In the genomic region with DNA sequence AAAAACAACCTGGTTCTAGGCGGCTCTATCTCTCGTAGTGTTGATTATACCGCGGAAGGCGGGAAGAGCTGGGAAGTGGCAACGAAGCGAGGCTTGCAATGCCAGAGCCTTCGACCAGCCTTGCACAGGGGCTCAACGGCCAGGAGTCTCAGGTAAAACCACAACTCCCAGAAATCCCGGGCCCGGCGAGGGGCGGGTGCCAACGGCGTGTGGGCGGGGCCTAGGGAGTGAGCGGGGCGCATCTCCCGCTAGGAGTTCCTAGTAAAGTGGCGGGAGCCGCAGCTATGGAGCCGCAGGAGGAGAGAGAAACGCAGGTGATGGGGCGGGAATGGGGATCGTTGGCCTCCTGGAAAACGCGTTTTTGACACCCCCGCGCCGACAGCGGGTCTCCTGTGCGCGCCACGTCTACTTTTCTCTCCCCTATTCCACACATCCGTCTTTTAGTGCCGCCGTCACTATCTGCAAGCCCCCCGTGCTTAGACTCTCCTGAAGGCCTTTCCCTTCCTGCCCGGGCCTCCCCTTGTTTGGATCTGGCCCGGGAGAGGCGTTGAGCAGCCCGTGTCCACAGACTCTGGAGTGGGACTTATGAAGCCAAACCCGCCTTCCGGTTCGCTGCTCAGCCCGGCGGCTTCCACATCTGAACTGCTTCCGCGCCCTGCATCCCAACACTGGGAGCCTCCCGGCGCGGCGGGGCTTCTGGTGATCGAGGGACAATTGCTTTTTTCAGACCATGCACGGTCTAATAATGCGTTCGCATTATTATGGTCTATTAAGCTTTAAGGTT, we compare ENCODE assay signal across 9 cellular contexts. TPM values are rescaled to one million over a fixed set of nuclear protein-coding genes. Genes with fewer than 3 reads are reported as not detected.
DNase-seq lines count a peak whose midpoint lies in the region; ATAC-seq, FAIRE-seq and TF ChIP-seq lines count a peak whose summit lies in the region.
"Had no signal": no experiment of that assay in that cellular context is flagged by ENCODE, and none has a peak within 500 bp of the region (broad histone marks: within the 10 kb centered on the region; RNA-seq: fewer than 3 reads in every experiment).

A gene with protein sequence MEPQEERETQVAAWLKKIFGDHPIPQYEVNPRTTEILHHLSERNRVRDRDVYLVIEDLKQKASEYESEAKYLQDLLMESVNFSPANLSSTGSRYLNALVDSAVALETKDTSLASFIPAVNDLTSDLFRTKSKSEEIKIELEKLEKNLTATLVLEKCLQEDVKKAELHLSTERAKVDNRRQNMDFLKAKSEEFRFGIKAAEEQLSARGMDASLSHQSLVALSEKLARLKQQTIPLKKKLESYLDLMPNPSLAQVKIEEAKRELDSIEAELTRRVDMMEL (plus strand): TSS at position 258 of the 784 bp plus-strand sequence. CDS start 27 bp downstream, at position 285.

- peak within 1 kb of the TSS in 1 of 2 donors; percentile 81 for H3K27ac ChIP-seq in kidney (ENCODE audit: low read depth in 2 of 2, low read length in 2 of 2)

- no peaks in the 10 kb centered on the region for H3K9me3 ChIP-seq in kidney (ENCODE audit: control insufficient read depth in 1 of 2, low read length in 2 of 2)

- H3K4me1 ChIP-seq in kidney (ENCODE audit: control insufficient read depth in 1 of 2, insufficient read depth in 1 of 2, low read depth in 1 of 2, low read length in 2 of 2), result peaks cover 0 to 2% of the 10 kb centered on the region in 2 donors

- TF ChIP-seq CTCF in chondrocyte (IDR thresholded peaks at IDR 0.05) (no peak), kidney (IDR thresholded peaks at IDR 0.05; ENCODE audit: borderline replicate concordance, extremely low read depth, insufficient read depth) (no peak)

- peak; percentile 92 for ATAC-seq in GM19043 (IDR thresholded peaks at IDR 0.05; ENCODE audit: low read depth, unreplicated experiment)
- peak; percentile 89 for ATAC-seq in HG03378 (IDR thresholded peaks at IDR 0.05; ENCODE audit: unreplicated experiment)

- no peaks in the 10 kb centered on the region for H3K27me3 Mint-ChIP-seq in chondrocyte (ENCODE audit: low read depth)

- H3K9ac ChIP-seq in kidney (ENCODE audit: low read length in 2 of 2), result peak within 1 kb of the TSS; percentile 34 to 81

- peak within 1 kb of the TSS; percentile 97 for H3K27ac Mint-ChIP-seq in chondrocyte (ENCODE audit: unreplicated experiment)

- H3K4me1 Mint-ChIP-seq in chondrocyte (ENCODE audit: low read depth), result peaks cover 10% of the 10 kb centered on the region

- no peaks in the 10 kb centered on the region for H3K9me3 Mint-ChIP-seq in chondrocyte (ENCODE audit: low read depth)

- intact Hi-C loops in kidney (cut with DNase I), result no loop called here

- no peaks in the 10 kb centered on the region for H3K36me3 ChIP-seq in kidney (ENCODE audit: control insufficient read depth in 1 of 2, insufficient read depth in 2 of 2, low read length in 2 of 2)

- no peak for FAIRE-seq in kidney (lab: Jason Lieb, UNC)
- FAIRE-seq: colon had no signal

- DNase-seq in AG20443 (ENCODE audit: low spot score), result peak; percentile 96
- peak; percentile 78 for DNase-seq in NCI-H510A (lab: John Stamatoyannopoulos, UW)
- DNase-seq in activated CD4-positive, alpha-beta T cell treated with anti-CD3 and anti-CD28 coated beads for 24 hours (ENCODE audit: low read depth in 2 of 2), result peak; percentile 80 to 87
- DNase-seq in chondrocyte (ENCODE audit: low spot score), result peak; percentile 96
- DNase-seq in kidney, result peak; percentile 96
- DNase-seq in stimulated activated CD4-positive, alpha-beta T cell treated with anti-CD3 and anti-CD28 coated beads, Interleukin-15, amount 100 ng/mL, for 1 hour (ENCODE audit: low read depth in 1 of 2, low spot score in 1 of 2), result peak; percentile 67 to 81

- H3K4me3 Mint-ChIP-seq in chondrocyte (ENCODE audit: unreplicated experiment), result peak within 1 kb of the TSS; percentile 97

- peaks cover 5% of the 10 kb centered on the region for H3K36me3 Mint-ChIP-seq in chondrocyte (ENCODE audit: low read depth)

- H3K4me3 ChIP-seq in kidney (ENCODE audit: low read length in 2 of 2), result peak within 1 kb of the TSS; percentile 84 to 86

RNA-seq across cellular contexts. Expression of the gene that starts here (rescaled TPM):
- total RNA-seq in chondrocyte, result 21.5 to 30.8 TPM (median 25.8 TPM) in 3 replicates
- total RNA-seq in kidney, result 18.6 TPM
- polyA plus RNA-seq in kidney (ENCODE audit: insufficient read depth, low read depth, low replicate concordance), result 22.2 TPM
